In genomic region chr7:149287622-149288021, GRCh38 we compare ENCODE assay signal across 18 cellular contexts.
"Had no signal": no experiment of that assay in that cellular context is flagged by ENCODE, and none has a peak within 500 bp of the region (broad histone marks: within the 10 kb centered on the region; RNA-seq: fewer than 3 reads in every experiment).

No MANE protein-coding gene starts in this region.

- H3K4me3 ChIP-seq: heart left ventricle, lung, ovary, prostate gland, testis, uterus had no signal

- H3K27me3 ChIP-seq: heart left ventricle, ovary, testis, uterus had no signal

- H3K9me3 ChIP-seq: heart left ventricle, ovary, prostate gland, testis, uterus had no signal

- H3K27ac Mint-ChIP-seq: activated B cell treated with CpG ODN at 0.5 μM for 24 hours; activated CD4-positive, alpha-beta memory T cell treated with anti-CD3 and anti-CD28 coated beads for 36 hours; activated CD4-positive, alpha-beta T cell treated with anti-CD3 and anti-CD28 coated beads for 36 hours; activated naive CD4-positive, alpha-beta T cell treated with anti-CD3 and anti-CD28 coated beads for 36 hours; brain had no signal

- H3K9me3 Mint-ChIP-seq: activated B cell treated with CpG ODN at 0.5 μM for 24 hours; activated CD4-positive, alpha-beta memory T cell treated with anti-CD3 and anti-CD28 coated beads for 36 hours; activated naive CD4-positive, alpha-beta T cell treated with anti-CD3 and anti-CD28 coated beads for 36 hours; brain; naive B cell had no signal

- ATAC-seq: activated CD4-positive, alpha-beta T cell treated with anti-CD3 and anti-CD28 coated beads for 36 hours; heart left ventricle had no signal

- H3K4me1 ChIP-seq: prostate gland, testis, uterus had no signal

- H3K36me3 Mint-ChIP-seq: naive B cell had no signal

- DNase-seq: activated B cell treated with CpG ODN at 0.5 μM for 24 hours; activated CD4-positive, alpha-beta memory T cell treated with anti-CD3 and anti-CD28 coated beads for 36 hours; activated CD4-positive, alpha-beta T cell treated with anti-CD3 and anti-CD28 coated beads for 36 hours; activated naive CD4-positive, alpha-beta T cell treated with anti-CD3 and anti-CD28 coated beads for 36 hours; activated T-cell treated with anti-CD3 and anti-CD28 coated beads, Interleukin-2, amount 50 U/mL, for 1 hour; heart left ventricle; kidney; naive B cell; ovary; stimulated activated CD4-positive, alpha-beta T cell treated with anti-CD3 and anti-CD28 coated beads, Interleukin-2, amount 100 ng/mL, for 48 hours; stimulated activated CD8-positive, alpha-beta memory T cell treated with anti-CD3 and anti-CD28 coated beads, Interleukin-4, amount 100 ng/mL, for 48 hours; T-helper 1 cell; T1000; testis; uterus had no signal

- H3K36me3 ChIP-seq: ovary, prostate gland, uterus had no signal

- H3K4me3 Mint-ChIP-seq: activated B cell treated with CpG ODN at 0.5 μM for 24 hours; activated CD4-positive, alpha-beta memory T cell treated with anti-CD3 and anti-CD28 coated beads for 36 hours; activated CD4-positive, alpha-beta T cell treated with anti-CD3 and anti-CD28 coated beads for 36 hours; activated naive CD4-positive, alpha-beta T cell treated with anti-CD3 and anti-CD28 coated beads for 36 hours had no signal

- H3K27me3 Mint-ChIP-seq: activated B cell treated with CpG ODN at 0.5 μM for 24 hours; activated CD4-positive, alpha-beta memory T cell treated with anti-CD3 and anti-CD28 coated beads for 36 hours; activated CD4-positive, alpha-beta T cell treated with anti-CD3 and anti-CD28 coated beads for 36 hours; naive B cell had no signal

- H3K27ac ChIP-seq: heart left ventricle, ovary, prostate gland, testis, uterus had no signal
